Comparison of ENCODE assay signal across 1 cellular context in the genomic region with DNA sequence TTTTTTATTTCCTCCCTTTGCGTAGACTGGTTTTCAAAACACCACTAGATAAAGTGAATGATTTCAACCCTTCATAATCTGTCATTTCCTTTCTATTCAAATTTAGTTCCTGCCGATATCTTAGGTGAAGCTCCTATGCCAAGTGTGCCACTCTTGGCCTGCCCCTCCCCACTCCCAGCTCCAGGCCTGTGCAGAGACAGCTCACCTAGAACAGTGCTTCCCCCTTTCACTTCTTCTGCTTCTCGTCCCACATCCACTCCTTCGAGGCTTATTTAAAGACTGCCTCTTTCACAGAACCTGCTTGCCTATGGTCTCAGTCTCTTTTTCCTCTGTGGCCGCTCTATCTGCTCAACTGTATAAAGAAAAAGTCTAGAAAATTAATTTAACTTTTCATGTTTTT.
TF ChIP-seq lines count a peak whose summit lies in the region.

No MANE protein-coding gene starts in this region.

TF ChIP-seq in GM12878, 131 proteins besides CTCF, POLR2A, EP300 and RAD21:
- TF ChIP-seq, protein P1, sequence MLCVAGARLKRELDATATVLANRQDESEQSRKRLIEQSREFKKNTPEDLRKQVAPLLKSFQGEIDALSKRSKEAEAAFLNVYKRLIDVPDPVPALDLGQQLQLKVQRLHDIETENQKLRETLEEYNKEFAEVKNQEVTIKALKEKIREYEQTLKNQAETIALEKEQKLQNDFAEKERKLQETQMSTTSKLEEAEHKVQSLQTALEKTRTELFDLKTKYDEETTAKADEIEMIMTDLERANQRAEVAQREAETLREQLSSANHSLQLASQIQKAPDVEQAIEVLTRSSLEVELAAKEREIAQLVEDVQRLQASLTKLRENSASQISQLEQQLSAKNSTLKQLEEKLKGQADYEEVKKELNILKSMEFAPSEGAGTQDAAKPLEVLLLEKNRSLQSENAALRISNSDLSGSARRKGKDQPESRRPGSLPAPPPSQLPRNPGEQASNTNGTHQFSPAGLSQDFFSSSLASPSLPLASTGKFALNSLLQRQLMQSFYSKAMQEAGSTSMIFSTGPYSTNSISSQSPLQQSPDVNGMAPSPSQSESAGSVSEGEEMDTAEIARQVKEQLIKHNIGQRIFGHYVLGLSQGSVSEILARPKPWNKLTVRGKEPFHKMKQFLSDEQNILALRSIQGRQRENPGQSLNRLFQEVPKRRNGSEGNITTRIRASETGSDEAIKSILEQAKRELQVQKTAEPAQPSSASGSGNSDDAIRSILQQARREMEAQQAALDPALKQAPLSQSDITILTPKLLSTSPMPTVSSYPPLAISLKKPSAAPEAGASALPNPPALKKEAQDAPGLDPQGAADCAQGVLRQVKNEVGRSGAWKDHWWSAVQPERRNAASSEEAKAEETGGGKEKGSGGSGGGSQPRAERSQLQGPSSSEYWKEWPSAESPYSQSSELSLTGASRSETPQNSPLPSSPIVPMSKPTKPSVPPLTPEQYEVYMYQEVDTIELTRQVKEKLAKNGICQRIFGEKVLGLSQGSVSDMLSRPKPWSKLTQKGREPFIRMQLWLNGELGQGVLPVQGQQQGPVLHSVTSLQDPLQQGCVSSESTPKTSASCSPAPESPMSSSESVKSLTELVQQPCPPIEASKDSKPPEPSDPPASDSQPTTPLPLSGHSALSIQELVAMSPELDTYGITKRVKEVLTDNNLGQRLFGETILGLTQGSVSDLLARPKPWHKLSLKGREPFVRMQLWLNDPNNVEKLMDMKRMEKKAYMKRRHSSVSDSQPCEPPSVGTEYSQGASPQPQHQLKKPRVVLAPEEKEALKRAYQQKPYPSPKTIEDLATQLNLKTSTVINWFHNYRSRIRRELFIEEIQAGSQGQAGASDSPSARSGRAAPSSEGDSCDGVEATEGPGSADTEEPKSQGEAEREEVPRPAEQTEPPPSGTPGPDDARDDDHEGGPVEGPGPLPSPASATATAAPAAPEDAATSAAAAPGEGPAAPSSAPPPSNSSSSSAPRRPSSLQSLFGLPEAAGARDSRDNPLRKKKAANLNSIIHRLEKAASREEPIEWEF (IDR thresholded peaks at IDR 0.05; ENCODE audit: insufficient replicate concordance, low read depth, low read length), result no peak
- TF ChIP-seq, protein P2, sequence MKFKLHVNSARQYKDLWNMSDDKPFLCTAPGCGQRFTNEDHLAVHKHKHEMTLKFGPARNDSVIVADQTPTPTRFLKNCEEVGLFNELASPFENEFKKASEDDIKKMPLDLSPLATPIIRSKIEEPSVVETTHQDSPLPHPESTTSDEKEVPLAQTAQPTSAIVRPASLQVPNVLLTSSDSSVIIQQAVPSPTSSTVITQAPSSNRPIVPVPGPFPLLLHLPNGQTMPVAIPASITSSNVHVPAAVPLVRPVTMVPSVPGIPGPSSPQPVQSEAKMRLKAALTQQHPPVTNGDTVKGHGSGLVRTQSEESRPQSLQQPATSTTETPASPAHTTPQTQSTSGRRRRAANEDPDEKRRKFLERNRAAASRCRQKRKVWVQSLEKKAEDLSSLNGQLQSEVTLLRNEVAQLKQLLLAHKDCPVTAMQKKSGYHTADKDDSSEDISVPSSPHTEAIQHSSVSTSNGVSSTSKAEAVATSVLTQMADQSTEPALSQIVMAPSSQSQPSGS (IDR thresholded peaks at IDR 0.05; ENCODE audit: low read length), result no peak
- TF ChIP-seq, protein P3, sequence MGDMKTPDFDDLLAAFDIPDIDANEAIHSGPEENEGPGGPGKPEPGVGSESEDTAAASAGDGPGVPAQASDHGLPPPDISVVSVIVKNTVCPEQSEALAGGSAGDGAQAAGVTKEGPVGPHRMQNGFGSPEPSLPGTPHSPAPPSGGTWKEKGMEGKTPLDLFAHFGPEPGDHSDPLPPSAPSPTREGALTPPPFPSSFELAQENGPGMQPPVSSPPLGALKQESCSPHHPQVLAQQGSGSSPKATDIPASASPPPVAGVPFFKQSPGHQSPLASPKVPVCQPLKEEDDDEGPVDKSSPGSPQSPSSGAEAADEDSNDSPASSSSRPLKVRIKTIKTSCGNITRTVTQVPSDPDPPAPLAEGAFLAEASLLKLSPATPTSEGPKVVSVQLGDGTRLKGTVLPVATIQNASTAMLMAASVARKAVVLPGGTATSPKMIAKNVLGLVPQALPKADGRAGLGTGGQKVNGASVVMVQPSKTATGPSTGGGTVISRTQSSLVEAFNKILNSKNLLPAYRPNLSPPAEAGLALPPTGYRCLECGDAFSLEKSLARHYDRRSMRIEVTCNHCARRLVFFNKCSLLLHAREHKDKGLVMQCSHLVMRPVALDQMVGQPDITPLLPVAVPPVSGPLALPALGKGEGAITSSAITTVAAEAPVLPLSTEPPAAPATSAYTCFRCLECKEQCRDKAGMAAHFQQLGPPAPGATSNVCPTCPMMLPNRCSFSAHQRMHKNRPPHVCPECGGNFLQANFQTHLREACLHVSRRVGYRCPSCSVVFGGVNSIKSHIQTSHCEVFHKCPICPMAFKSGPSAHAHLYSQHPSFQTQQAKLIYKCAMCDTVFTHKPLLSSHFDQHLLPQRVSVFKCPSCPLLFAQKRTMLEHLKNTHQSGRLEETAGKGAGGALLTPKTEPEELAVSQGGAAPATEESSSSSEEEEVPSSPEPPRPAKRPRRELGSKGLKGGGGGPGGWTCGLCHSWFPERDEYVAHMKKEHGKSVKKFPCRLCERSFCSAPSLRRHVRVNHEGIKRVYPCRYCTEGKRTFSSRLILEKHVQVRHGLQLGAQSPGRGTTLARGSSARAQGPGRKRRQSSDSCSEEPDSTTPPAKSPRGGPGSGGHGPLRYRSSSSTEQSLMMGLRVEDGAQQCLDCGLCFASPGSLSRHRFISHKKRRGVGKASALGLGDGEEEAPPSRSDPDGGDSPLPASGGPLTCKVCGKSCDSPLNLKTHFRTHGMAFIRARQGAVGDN (IDR thresholded peaks at IDR 0.05), result peak; percentile 75
- TF ChIP-seq STAT1 (conservative IDR thresholded peaks at IDR 0.05), result no peak
- no peak for TF ChIP-seq KDM1A (IDR thresholded peaks at IDR 0.05; ENCODE audit: borderline replicate concordance)
- 0 out of 2 replicates have a peak, but pooled peaks have one; percentile 17 for TF ChIP-seq GABPA (IDR thresholded peaks at IDR 0.05; ENCODE audit: low read depth)
- TF ChIP-seq ZNF217 (IDR thresholded peaks at IDR 0.05), result no peak
- TF ChIP-seq LARP7 (IDR thresholded peaks at IDR 0.05), result no peak
- TF ChIP-seq MTA2 (IDR thresholded peaks at IDR 0.05; ENCODE audit: low read depth), result 0 out of 2 replicates have a peak, but pooled peaks have one; percentile 15
- TF ChIP-seq TAF1 (IDR thresholded peaks at IDR 0.05; ENCODE audit: borderline replicate concordance, low read depth, low read length), result no peak
- 0 out of 2 replicates have a peak, but pooled peaks have one; percentile 35 for TF ChIP-seq IKZF1 (conservative IDR thresholded peaks at IDR 0.05)
- TF ChIP-seq CEBPB (IDR thresholded peaks at IDR 0.05; ENCODE audit: borderline replicate concordance in 1 of 2, low read depth in 2 of 2, low read length in 2 of 2), result no peak
- TF ChIP-seq FOXK2 (IDR thresholded peaks at IDR 0.05), result no peak
- TF ChIP-seq, protein P4, sequence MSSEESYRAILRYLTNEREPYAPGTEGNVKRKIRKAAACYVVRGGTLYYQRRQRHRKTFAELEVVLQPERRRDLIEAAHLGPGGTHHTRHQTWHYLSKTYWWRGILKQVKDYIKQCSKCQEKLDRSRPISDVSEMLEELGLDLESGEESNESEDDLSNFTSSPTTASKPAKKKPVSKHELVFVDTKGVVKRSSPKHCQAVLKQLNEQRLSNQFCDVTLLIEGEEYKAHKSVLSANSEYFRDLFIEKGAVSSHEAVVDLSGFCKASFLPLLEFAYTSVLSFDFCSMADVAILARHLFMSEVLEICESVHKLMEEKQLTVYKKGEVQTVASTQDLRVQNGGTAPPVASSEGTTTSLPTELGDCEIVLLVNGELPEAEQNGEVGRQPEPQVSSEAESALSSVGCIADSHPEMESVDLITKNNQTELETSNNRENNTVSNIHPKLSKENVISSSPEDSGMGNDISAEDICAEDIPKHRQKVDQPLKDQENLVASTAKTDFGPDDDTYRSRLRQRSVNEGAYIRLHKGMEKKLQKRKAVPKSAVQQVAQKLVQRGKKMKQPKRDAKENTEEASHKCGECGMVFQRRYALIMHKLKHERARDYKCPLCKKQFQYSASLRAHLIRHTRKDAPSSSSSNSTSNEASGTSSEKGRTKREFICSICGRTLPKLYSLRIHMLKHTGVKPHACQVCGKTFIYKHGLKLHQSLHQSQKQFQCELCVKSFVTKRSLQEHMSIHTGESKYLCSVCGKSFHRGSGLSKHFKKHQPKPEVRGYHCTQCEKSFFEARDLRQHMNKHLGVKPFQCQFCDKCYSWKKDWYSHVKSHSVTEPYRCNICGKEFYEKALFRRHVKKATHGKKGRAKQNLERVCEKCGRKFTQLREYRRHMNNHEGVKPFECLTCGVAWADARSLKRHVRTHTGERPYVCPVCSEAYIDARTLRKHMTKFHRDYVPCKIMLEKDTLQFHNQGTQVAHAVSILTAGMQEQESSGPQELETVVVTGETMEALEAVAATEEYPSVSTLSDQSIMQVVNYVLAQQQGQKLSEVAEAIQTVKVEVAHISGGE (CRISPR knock-in tag; IDR thresholded peaks at IDR 0.05), result no peak
- no peak for TF ChIP-seq SMARCA5 (IDR thresholded peaks at IDR 0.05)
- no peak for TF ChIP-seq MYC (IDR thresholded peaks at IDR 0.05; ENCODE audit: insufficient read depth, insufficient read length, insufficient replicate concordance, low read length, severe bottlenecking)
- peak; percentile 66 for TF ChIP-seq EED (IDR thresholded peaks at IDR 0.05; ENCODE audit: low read depth)
- TF ChIP-seq KAT2A (conservative IDR thresholded peaks at IDR 0.05; ENCODE audit: control insufficient read depth, low read depth, low read length), result no peak
- no peak for TF ChIP-seq SMAD1 (IDR thresholded peaks at IDR 0.05; ENCODE audit: low read depth, partially characterized antibody)
- TF ChIP-seq SPI1 (IDR thresholded peaks at IDR 0.05; ENCODE audit: borderline replicate concordance, insufficient read depth, low read depth, low read length), result peak; percentile 52; the same call in 1 of the 2 replicates
- 0 out of 2 replicates have a peak, but pooled peaks have one; percentile 31 for TF ChIP-seq NBN (IDR thresholded peaks at IDR 0.05)
- peak; percentile 49; the same call in 1 of the 2 replicates for TF ChIP-seq NFIC (IDR thresholded peaks at IDR 0.05; ENCODE audit: low read depth, low read length)
- peak; percentile 53 to 70; a peak in 3 of 4 replicates for TF ChIP-seq IKZF2 (IDR thresholded peaks at IDR 0.05)
- no peak for TF ChIP-seq ZNF384 (IDR thresholded peaks at IDR 0.05; ENCODE audit: borderline replicate concordance, low read depth, low read length)
- TF ChIP-seq MEF2A (IDR thresholded peaks at IDR 0.05; ENCODE audit: insufficient read depth, low read depth, low read length), result no peak
TF ChIP-seq in GM12878: peak in this region for 9.
